18 cellular contexts compared by ENCODE assay signal in the genomic region with DNA sequence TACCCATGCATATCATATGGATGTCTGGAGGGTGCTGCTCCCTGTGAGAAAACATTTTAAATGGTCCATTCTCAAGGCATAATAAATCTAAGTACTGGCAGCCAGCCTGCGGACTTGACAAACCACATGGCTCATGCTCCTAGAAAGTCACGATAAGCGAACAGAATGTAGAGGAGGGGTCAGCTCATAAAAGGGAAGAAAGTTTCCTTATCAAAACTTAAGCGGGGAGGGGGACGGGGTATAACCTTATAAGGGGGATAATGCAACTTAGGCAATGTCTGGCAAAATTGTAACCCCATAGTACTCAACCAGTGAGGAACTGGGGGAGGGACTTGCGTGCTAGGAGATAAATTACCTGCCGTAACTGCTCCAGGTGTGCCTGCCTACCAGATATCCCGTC.
DNase-seq lines count a peak whose midpoint lies in the region; ATAC-seq, FAIRE-seq and TF ChIP-seq lines count a peak whose summit lies in the region.
"Had no signal": no experiment of that assay in that cellular context is flagged by ENCODE, and none has a peak within 500 bp of the region (broad histone marks: within the 10 kb centered on the region; RNA-seq: fewer than 3 reads in every experiment).

No MANE protein-coding gene starts in this region.

- H3K4me1 ChIP-seq in HEK293 (ENCODE audit: control insufficient read depth, insufficient read depth, low read length) (peaks cover 11% of the 10 kb centered on the region), PC-3 (ENCODE audit: insufficient read depth, low read length) (no peaks in the 10 kb centered on the region)
- H3K4me1 ChIP-seq: SJSA1 had no signal

- intact Hi-C loops in PC-3 (cut with micrococcal nuclease) = no loop called here

- DNase-seq in PC-3 = peak; percentile 9
- DNase-seq in bronchial epithelial cell (ENCODE audit: low read depth) = peak; percentile 14
- DNase-seq in renal cortical epithelial cell (ENCODE audit: low read depth) = peak; percentile 33
- DNase-seq in NCI-H1436 treated with DMSO at 0.1 percent for 48 hours (lab: John Stamatoyannopoulos, UW) = no peak
- no peak for DNase-seq in activated naive CD4-positive, alpha-beta T cell (lab: John Stamatoyannopoulos, UW)
- DNase-seq: CD4-positive, CD25-positive, alpha-beta regulatory T cell; COR-L47; GDM1; MV-4-11; NCI-H1417; NCI-H1930; NCI-H226; NCI-H524 had no signal

- H3F3A ChIP-seq in PC-3 (ENCODE audit: low read length, unreplicated experiment) = no peaks in the 10 kb centered on the region

- CTCF ChIA-PET in HEK293 (lab: Yijun Ruan, JAX) (interaction anchor here (0.7 to 1.3 kb wide), 2 partner anchors 17 to 949 kb away, joined by 4 read pairs; no protein-coding TSS in a partner anchor), PC-3 (lab: Charles Lee) (no interaction called here)

- no peak for FAIRE-seq in bronchial epithelial cell (lab: Jason Lieb, UNC)
- FAIRE-seq: H1 had no signal

- H2AFZ ChIP-seq in PC-3 (ENCODE audit: low read length) = no peak overlapping the region

- no peaks in the 10 kb centered on the region for H3K9me2 ChIP-seq in PC-3 (replicated peaks; ENCODE audit: low read length)

- H3K4me3 ChIP-seq in HEK293 (ENCODE audit: low read depth, low read length) = no peak overlapping the region
- H3K4me3 ChIP-seq in PC-3 (ENCODE audit: low read length) = no peak overlapping the region
- no peak overlapping the region for H3K4me3 ChIP-seq in bronchial epithelial cell (ENCODE audit: low read depth, low read length)
- H3K4me3 ChIP-seq: SJSA1 had no signal

- H4K20me1 ChIP-seq in PC-3 (ENCODE audit: low read length) = no peaks in the 10 kb centered on the region

- TF ChIP-seq CTCF in HEK293 (tag by site-specific recombination; IDR thresholded peaks at IDR 0.05) (no peak), PC-3 (conservative IDR thresholded peaks at IDR 0.05; ENCODE audit: low read depth, low read length) (no peak), bronchial epithelial cell (IDR thresholded peaks at IDR 0.05; ENCODE audit: insufficient read depth, low read length, severe bottlenecking) (no peak)

- POLR2A ChIA-PET in HEK293 (lab: Yijun Ruan, JAX) = no interaction called here
- POLR2A ChIA-PET in PC-3 (lab: Charles Lee; ENCODE audit: unreplicated experiment) = no interaction called here

- no peak for ATAC-seq in PC-3
- ATAC-seq in GM21423 (IDR thresholded peaks at IDR 0.05; ENCODE audit: unreplicated experiment) = no peak
- ATAC-seq: Panc1 had no signal

- no peak overlapping the region for H3K9ac ChIP-seq in PC-3 (ENCODE audit: low read length)

- H3K27me3 ChIP-seq in PC-3 (ENCODE audit: low read length) (peaks cover 6% of the 10 kb centered on the region; the same call in 1 of the 2 replicates), bronchial epithelial cell (ENCODE audit: control insufficient read depth, insufficient read depth, low read length) (no peaks in the 10 kb centered on the region)
- H3K27me3 ChIP-seq: SJSA1 had no signal

- H3K79me2 ChIP-seq in PC-3 (ENCODE audit: low read length) = no peaks in the 10 kb centered on the region

- BruUV-seq in PC-3 (replicated peaks; lab: Mats Ljungman, UMichigan) = no TSS peak

- H3K27ac ChIP-seq in HEK293 (ENCODE audit: extremely low read depth, low read depth, low read length) (no peak overlapping the region; the same call in 1 of the 2 replicates), PC-3 (ENCODE audit: low read length) (no peak overlapping the region)
- H3K27ac ChIP-seq: SJSA1 had no signal

- H3K36me3 ChIP-seq in HEK293 (ENCODE audit: control insufficient read depth in 2 of 2, insufficient read depth in 1 of 2, low read length in 2 of 2) (no peaks in the 10 kb centered on the region), PC-3 (ENCODE audit: low read depth, low read length) (no peaks in the 10 kb centered on the region), bronchial epithelial cell (ENCODE audit: control insufficient read depth, insufficient read depth, low read length) (no peaks in the 10 kb centered on the region)
- H3K36me3 ChIP-seq: SJSA1 had no signal

- H3K4me2 ChIP-seq in PC-3 (ENCODE audit: low read length) = no peak overlapping the region

- H3K9me3 ChIP-seq in HEK293 (ENCODE audit: control insufficient read depth, insufficient read depth, low read depth, low read length) = no peaks in the 10 kb centered on the region; the same call in 1 of the 2 replicates
- peaks cover 5% of the 10 kb centered on the region; the same call in 1 of the 2 replicates for H3K9me3 ChIP-seq in PC-3 (ENCODE audit: low read length)
- H3K9me3 ChIP-seq: SJSA1 had no signal

TF ChIP-seq in HEK293, 187 proteins besides CTCF, POLR2A, EP300 and RAD21:
- TF ChIP-seq, protein P1, sequence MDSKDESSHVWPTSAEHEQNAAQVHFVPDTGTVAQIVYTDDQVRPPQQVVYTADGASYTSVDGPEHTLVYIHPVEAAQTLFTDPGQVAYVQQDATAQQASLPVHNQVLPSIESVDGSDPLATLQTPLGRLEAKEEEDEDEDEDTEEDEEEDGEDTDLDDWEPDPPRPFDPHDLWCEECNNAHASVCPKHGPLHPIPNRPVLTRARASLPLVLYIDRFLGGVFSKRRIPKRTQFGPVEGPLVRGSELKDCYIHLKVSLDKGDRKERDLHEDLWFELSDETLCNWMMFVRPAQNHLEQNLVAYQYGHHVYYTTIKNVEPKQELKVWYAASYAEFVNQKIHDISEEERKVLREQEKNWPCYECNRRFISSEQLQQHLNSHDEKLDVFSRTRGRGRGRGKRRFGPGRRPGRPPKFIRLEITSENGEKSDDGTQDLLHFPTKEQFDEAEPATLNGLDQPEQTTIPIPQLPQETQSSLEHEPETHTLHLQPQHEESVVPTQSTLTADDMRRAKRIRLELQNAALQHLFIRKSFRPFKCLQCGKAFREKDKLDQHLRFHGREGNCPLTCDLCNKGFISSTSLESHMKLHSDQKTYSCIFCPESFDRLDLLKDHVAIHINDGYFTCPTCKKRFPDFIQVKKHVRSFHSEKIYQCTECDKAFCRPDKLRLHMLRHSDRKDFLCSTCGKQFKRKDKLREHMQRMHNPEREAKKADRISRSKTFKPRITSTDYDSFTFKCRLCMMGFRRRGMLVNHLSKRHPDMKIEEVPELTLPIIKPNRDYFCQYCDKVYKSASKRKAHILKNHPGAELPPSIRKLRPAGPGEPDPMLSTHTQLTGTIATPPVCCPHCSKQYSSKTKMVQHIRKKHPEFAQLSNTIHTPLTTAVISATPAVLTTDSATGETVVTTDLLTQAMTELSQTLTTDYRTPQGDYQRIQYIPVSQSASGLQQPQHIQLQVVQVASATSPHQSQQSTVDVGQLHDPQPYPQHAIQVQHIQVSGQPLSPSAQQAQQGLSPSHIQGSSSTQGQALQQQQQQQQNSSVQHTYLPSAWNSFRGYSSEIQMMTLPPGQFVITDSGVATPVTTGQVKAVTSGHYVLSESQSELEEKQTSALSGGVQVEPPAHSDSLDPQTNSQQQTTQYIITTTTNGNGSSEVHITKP (tag by site-specific recombination; IDR thresholded peaks at IDR 0.05) = peak; percentile 54
- TF ChIP-seq ZNF311 (tag by site-specific recombination; IDR thresholded peaks at IDR 0.05; ENCODE audit: borderline replicate concordance) = no peak
- TF ChIP-seq PRDM1 (tag by site-specific recombination; IDR thresholded peaks at IDR 0.05) = no peak

Comparison
In these comparisons a context has a peak if more than half of its experiments do, and no peak if none do; other contexts are left out.
1. DNase-seq: peak in PC-3 (single experiment), bronchial epithelial cell (single experiment) and renal cortical epithelial cell (single experiment); none in NCI-H1436 treated with DMSO at 0.1 percent for 48 hours (single experiment) and activated naive CD4-positive, alpha-beta T cell (0 of 4).